Comparison of ENCODE assay signal across 1 cellular context in the genomic region with DNA sequence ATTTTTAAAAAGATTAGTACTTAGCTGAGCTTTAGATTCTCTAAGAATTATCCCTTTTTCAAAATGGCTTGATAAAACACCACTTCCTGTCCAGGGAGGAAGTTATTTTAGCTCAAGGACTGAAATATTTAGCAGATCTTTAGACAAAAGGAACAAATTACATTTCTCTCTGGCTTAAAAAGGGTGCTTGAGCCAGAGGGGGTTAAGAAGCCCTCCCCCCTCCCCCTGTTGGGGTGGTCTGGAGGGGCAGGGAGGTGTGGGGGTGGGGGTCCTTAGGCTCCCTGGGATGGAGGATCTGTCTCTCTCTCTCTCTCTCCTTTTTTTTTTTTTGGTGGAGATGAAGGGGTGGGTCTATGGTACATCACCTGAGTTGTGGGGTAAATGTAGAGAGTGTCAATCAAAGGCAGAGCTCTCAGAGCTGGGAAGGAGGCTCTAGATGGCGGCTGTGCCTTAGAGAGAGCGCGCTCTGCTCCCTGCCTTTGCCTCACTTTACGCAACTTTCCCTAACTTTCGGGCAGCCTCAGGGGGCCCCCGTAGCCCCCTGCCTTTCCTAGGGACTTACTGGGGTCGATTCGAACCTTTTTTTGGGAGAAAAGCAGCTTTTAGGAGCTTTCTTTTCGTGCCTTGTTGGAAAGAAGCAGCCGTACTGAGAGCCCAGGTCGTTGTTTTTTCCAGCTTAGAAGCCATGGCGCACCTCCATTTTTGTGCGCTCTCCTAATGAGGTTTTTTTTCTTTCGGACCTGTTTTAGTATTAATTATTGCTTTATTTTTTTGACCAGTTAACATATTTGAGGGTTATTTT.
TF ChIP-seq lines count a peak whose summit lies in the region.

CHD2 (plus strand) TSS at position 415 of the 802 bp plus-strand sequence. CDS start 914 bp downstream, outside the sequence.

TF ChIP-seq in HepG2, 621 proteins besides CTCF, POLR2A, EP300 and RAD21 (continued from another document and continues in another):
- 0 out of 2 replicates have a peak, but pooled peaks have one; percentile 25 for TF ChIP-seq ZBED4 (CRISPR knock-in tag; IDR thresholded peaks at IDR 0.05; ENCODE audit: borderline replicate concordance)
- TF ChIP-seq NR0B2 (CRISPR knock-in tag; IDR thresholded peaks at IDR 0.05), result no peak
- peak; percentile 88; the same call in 1 of the 2 replicates for TF ChIP-seq POLR2AphosphoS2 (IDR thresholded peaks at IDR 0.05; ENCODE audit: low read depth, low read length)
- no peak for TF ChIP-seq ZBTB34 (CRISPR knock-in tag; IDR thresholded peaks at IDR 0.05)
- TF ChIP-seq EZH2 (conservative IDR thresholded peaks at IDR 0.05; ENCODE audit: low read depth, low read length), result no peak
- TF ChIP-seq ZNF281 (CRISPR knock-in tag; IDR thresholded peaks at IDR 0.05; ENCODE audit: borderline replicate concordance), result peak; percentile 65; the same call in 1 of the 2 replicates
- no peak for TF ChIP-seq NR2F6 (IDR thresholded peaks at IDR 0.05)
- no peak for TF ChIP-seq NR2F6 (CRISPR knock-in tag; IDR thresholded peaks at IDR 0.05)
- no peak for TF ChIP-seq ZNF230 (CRISPR knock-in tag; IDR thresholded peaks at IDR 0.05)
- TF ChIP-seq ZFX (CRISPR knock-in tag; IDR thresholded peaks at IDR 0.05; ENCODE audit: low read depth), result no peak
- no peak for TF ChIP-seq MLX (CRISPR knock-in tag; IDR thresholded peaks at IDR 0.05)
- no peak for TF ChIP-seq ETV6 (CRISPR knock-in tag; conservative IDR thresholded peaks at IDR 0.05)
- no peak for TF ChIP-seq ATF7-NPFF (CRISPR knock-in tag; IDR thresholded peaks at IDR 0.05; ENCODE audit: low read depth)
- TF ChIP-seq, protein P1, sequence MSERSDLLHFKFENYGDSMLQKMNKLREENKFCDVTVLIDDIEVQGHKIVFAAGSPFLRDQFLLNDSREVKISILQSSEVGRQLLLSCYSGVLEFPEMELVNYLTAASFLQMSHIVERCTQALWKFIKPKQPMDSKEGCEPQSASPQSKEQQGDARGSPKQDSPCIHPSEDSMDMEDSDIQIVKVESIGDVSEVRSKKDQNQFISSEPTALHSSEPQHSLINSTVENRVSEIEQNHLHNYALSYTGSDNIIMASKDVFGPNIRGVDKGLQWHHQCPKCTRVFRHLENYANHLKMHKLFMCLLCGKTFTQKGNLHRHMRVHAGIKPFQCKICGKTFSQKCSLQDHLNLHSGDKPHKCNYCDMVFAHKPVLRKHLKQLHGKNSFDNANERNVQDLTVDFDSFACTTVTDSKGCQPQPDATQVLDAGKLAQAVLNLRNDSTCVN (CRISPR knock-in tag; IDR thresholded peaks at IDR 0.05; ENCODE audit: borderline replicate concordance), result 0 out of 2 replicates have a peak, but pooled peaks have one; percentile 51
- peak in 1 of 2 experiments; percentile 47; a peak in 1 of 4 replicates for TF ChIP-seq REST (IDR thresholded peaks at IDR 0.05; ENCODE audit: borderline replicate concordance in 1 of 2, low read depth in 1 of 2, low read length in 2 of 2)
- no peak for TF ChIP-seq ZNF30 (CRISPR knock-in tag; IDR thresholded peaks at IDR 0.05)
- no peak for TF ChIP-seq GATAD2A (CRISPR knock-in tag; IDR thresholded peaks at IDR 0.05)
- TF ChIP-seq HDAC1 (CRISPR knock-in tag; IDR thresholded peaks at IDR 0.05), result no peak; the same call in 1 of the 2 replicates
- peak; percentile 45; the same call in 1 of the 2 replicates for TF ChIP-seq THRA (CRISPR knock-in tag; IDR thresholded peaks at IDR 0.05; ENCODE audit: borderline replicate concordance)
- TF ChIP-seq ZNF615 (CRISPR knock-in tag; IDR thresholded peaks at IDR 0.05; ENCODE audit: borderline replicate concordance), result no peak
- no peak for TF ChIP-seq ZBTB3 (CRISPR knock-in tag; IDR thresholded peaks at IDR 0.05; ENCODE audit: borderline replicate concordance, low read depth)
- TF ChIP-seq ZNF816 (CRISPR knock-in tag; IDR thresholded peaks at IDR 0.05; ENCODE audit: borderline replicate concordance), result no peak
- TF ChIP-seq ZNF784 (CRISPR knock-in tag; IDR thresholded peaks at IDR 0.05; ENCODE audit: borderline replicate concordance), result no peak
- TF ChIP-seq, protein P2, sequence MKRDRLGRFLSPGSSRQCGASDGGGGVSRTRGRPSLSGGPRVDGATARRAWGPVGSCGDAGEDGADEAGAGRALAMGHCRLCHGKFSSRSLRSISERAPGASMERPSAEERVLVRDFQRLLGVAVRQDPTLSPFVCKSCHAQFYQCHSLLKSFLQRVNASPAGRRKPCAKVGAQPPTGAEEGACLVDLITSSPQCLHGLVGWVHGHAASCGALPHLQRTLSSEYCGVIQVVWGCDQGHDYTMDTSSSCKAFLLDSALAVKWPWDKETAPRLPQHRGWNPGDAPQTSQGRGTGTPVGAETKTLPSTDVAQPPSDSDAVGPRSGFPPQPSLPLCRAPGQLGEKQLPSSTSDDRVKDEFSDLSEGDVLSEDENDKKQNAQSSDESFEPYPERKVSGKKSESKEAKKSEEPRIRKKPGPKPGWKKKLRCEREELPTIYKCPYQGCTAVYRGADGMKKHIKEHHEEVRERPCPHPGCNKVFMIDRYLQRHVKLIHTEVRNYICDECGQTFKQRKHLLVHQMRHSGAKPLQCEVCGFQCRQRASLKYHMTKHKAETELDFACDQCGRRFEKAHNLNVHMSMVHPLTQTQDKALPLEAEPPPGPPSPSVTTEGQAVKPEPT (CRISPR knock-in tag; IDR thresholded peaks at IDR 0.05; ENCODE audit: low read depth), result no peak
- TF ChIP-seq ETS1 (CRISPR knock-in tag; IDR thresholded peaks at IDR 0.05), result no peak
- TF ChIP-seq CENPT (CRISPR knock-in tag; IDR thresholded peaks at IDR 0.05; ENCODE audit: low read depth), result no peak
